ENCODE assay signal across 7 cellular contexts in the genomic region with DNA sequence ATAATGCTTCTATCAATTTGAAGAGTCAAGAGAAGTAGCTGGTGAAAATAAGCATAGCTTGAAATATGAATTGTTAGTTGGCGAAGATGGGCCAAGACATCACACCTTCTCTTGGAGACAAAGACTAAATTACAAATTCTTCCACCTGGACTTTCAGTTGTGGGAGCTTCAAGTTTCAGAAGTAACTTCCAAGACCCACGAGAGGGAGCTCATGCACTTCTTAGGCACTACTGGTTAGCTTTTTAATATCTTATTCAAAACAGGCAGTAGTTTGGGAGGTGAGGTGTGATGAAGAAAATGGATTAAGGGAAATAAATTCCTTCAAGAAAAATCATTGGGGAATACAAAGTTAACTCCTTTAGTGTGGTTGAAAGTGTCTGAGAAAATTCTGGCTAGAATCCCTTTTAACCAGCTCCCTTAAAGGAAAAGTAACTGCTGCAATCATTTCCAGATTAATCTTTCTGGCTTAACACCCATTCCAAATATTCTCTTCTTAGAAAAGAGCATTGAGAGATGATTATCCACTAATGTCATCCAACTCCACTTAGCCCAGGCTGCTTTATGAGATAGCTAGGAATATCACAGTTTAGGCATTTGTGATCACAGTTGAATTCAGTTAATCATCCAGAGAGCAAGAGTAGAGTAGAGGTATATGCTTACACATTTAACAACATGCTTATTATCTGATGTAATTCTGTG.
DNase-seq lines count a peak whose midpoint lies in the region; ATAC-seq and TF ChIP-seq lines count a peak whose summit lies in the region.

No MANE protein-coding gene starts in this region.

- H3K4me3 ChIP-seq in uterus, result no peak overlapping the region
- H3K4me3 ChIP-seq in ovary, result no peak overlapping the region

- TF ChIP-seq CTCF in GM12872 (IDR thresholded peaks at IDR 0.05; ENCODE audit: insufficient read depth, low read depth, low read length) (peak; percentile 35; the same call in 2 of the 3 replicates), uterus (IDR thresholded peaks at IDR 0.05) (peak; percentile 33 to 42 (median 40)), ovary (IDR thresholded peaks at IDR 0.05) (no peak)

- H3K27ac ChIP-seq in uterus (no peak overlapping the region), ovary (no peak overlapping the region)

- H3K36me3 ChIP-seq in uterus (no peaks in the 10 kb centered on the region), ovary (no peaks in the 10 kb centered on the region)

- H3K9me3 ChIP-seq in uterus, result no peaks in the 10 kb centered on the region
- no peaks in the 10 kb centered on the region for H3K9me3 ChIP-seq in ovary

- 16 to 24% (median 20%) methylated on average over 2 of the region's 2 CpGs for WGBS in ovary, 3 donors

- TF ChIP-seq POLR2A in uterus (IDR thresholded peaks at IDR 0.05) (no peak), ovary (IDR thresholded peaks at IDR 0.05) (no peak)

- intact Hi-C loops in uterus (cut with DNase I; ENCODE audit: low total_unique reads) (no loop called here), ovary (cut with DNase I) (no loop called here)

- DNase-seq in NCI-H146 treated with DMSO at 0.1 percent for 48 hours (lab: John Stamatoyannopoulos, UW; ENCODE audit: unreplicated experiment) (peak; percentile 70), amniotic stem cell (lab: John Stamatoyannopoulos, UW) (peak; percentile 74), inferior parietal cortex (ENCODE audit: extremely low spot score) (peak; percentile 33), uterus (no peak), ovary (no peak)

- TF ChIP-seq EP300 in ovary (IDR thresholded peaks at IDR 0.05), result no peak

- H3K4me1 ChIP-seq in uterus (no peaks in the 10 kb centered on the region), ovary (ENCODE audit: insufficient read depth) (no peaks in the 10 kb centered on the region)

- ATAC-seq in HG02884 (IDR thresholded peaks at IDR 0.05; ENCODE audit: unreplicated experiment), result no peak

- H3K27me3 ChIP-seq in uterus (no peaks in the 10 kb centered on the region), ovary (no peaks in the 10 kb centered on the region)

Comparison
In these comparisons a context has a peak if more than half of its experiments do, and no peak if none do; other contexts are left out.
1. CTCF ChIP-seq: peak in GM12872 (single experiment) and uterus (4 of 4); none in ovary (0 of 3).
2. DNase-seq: peak in NCI-H146 treated with DMSO at 0.1 percent for 48 hours (single experiment), amniotic stem cell (single experiment) and inferior parietal cortex (single experiment); none in uterus (0 of 2) and ovary (0 of 5).